In the genomic region with DNA sequence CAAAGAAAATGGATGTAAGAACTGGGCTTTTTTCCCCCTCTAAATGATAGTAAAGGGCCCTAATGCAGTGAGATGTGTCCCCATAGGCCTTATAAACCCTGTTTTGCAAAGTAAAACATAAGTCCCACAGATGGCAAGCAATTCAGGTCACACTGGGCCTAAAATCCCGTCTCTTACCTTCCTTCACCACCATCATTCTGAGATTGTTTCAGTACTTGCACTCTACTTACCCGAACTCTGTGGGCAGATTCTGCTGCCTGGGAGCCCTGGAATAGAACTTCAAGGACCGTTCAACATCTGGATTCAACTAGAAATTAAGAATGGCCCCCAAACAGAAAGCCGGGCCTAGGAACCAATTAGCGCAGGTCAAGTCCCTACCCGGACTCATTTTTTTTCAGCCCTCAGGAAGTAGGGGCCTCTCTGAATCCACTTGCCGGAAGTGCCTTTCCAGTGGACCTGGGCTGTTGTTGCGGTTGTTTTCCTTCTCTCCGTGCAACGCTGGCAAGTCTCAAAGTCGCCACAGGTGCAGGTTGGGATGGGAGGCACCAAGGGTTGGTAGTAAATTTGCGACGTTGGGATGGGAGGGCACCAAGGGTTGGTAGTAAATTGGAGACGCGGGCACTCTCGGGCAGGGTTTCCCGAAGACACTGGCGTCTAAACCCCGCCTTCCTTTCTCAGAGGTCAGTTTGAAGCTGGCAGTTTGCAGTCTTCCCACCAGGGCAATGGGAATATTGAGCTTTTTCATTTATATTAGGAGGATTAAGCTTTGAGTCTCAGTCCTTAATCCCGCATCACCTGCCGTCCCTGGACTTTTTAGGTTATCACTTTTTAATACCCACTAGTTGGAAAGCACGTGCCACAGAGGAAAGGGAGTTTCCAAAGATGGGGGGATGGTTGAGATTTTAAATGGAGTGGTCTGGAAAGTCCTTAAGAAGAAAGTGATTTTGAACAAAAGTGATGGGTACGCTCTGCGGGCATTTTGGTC, we compare ENCODE assay signal across 8 cellular contexts. TPM values are rescaled to one million over a fixed set of nuclear protein-coding genes. Genes with fewer than 3 reads are reported as not detected.
DNase-seq lines count a peak whose midpoint lies in the region; ATAC-seq, FAIRE-seq and TF ChIP-seq lines count a peak whose summit lies in the region.

A gene with protein sequence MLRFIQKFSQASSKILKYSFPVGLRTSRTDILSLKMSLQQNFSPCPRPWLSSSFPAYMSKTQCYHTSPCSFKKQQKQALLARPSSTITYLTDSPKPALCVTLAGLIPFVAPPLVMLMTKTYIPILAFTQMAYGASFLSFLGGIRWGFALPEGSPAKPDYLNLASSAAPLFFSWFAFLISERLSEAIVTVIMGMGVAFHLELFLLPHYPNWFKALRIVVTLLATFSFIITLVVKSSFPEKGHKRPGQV (plus strand): TSS at position 429 of the 985 bp plus-strand sequence. CDS start 2,888 bp downstream, outside the sequence.

- H3K27ac ChIP-seq in HepG2 (ENCODE audit: extremely low read length, insufficient read depth, low read length), result peak within 1 kb of the TSS; percentile 99

- no TSS peak for BruUV-seq in HepG2 (replicated peaks; lab: Mats Ljungman, UMichigan)

- CTCF ChIA-PET in HepG2 (lab: Yijun Ruan, JAX; ENCODE audit: low intra/inter-chr PET ratio, low total read pairs), result no interaction called here

- WGBS in HepG2 (ENCODE audit: low lambda C conversion rate), result under 1% methylated on average over 17 of the region's 24 CpGs

- peak within 1 kb of the TSS; percentile 89 for H2AFZ ChIP-seq in HepG2 (ENCODE audit: low read length)

- no peak for FAIRE-seq in HepG2 (lab: Jason Lieb, UNC)

- intact Hi-C loops in HepG2 (cut with micrococcal nuclease; ENCODE audit: unreplicated experiment), result loop anchor here (2.0 to 5.0 kb wide), 4 partner anchors 64 to 491 kb away; a partner anchor contains a TSS

- peaks cover 62% of the 10 kb centered on the region for H3K79me2 ChIP-seq in HepG2 (ENCODE audit: insufficient read depth, low read length)

- H3K4me3 ChIP-seq in HepG2 (replicated peaks in 1 of 3; ENCODE audit: insufficient read depth in 1 of 3, low read depth in 2 of 3, low read length in 3 of 3), result peak within 1 kb of the TSS; percentile 83 to 98 (median 93)

- H4K20me1 ChIP-seq in HepG2 (ENCODE audit: insufficient read depth, low read length), result peaks cover 18% of the 10 kb centered on the region

- TF ChIP-seq RAD21 in HepG2 (CRISPR knock-in tag; IDR thresholded peaks at IDR 0.05), result no peak; the same call in 1 of the 2 replicates

- ATAC-seq in HG03342 (IDR thresholded peaks at IDR 0.05; ENCODE audit: unreplicated experiment), result peak; percentile 26
- peak; percentile 61 for ATAC-seq in HepG2
- ATAC-seq in HG03457 (IDR thresholded peaks at IDR 0.05; ENCODE audit: unreplicated experiment), result no peak

- in situ Hi-C loops in HepG2 (cut with HindIII; ENCODE audit: extremely low pct_ligation_motif_present, low pct_unique_long_range_greater_than_20kb), result loop anchor here (5.0 kb wide), 1 partner anchor 114 kb away; a partner anchor contains a TSS

- TF ChIP-seq EP300 in HepG2 (IDR thresholded peaks at IDR 0.05; ENCODE audit: low read depth in 2 of 2, low read length in 2 of 2) (0 out of 4 replicates have a peak, but pooled peaks of 1 of the 2 experiments have one; percentile 24), HepG2 (CRISPR knock-in tag; IDR thresholded peaks at IDR 0.05; ENCODE audit: borderline replicate concordance) (no peak)

- peak; percentile 65 to 81 for TF ChIP-seq POLR2A in HepG2 (IDR thresholded peaks at IDR 0.05; ENCODE audit: insufficient read depth in 1 of 2, low read depth in 2 of 2, low read length in 2 of 2)

- H3K4me2 ChIP-seq in HepG2 (ENCODE audit: low read depth, low read length), result peak within 1 kb of the TSS; percentile 99

- H3K4me1 ChIP-seq in HepG2 (ENCODE audit: insufficient read depth, low read length), result peaks cover 34% of the 10 kb centered on the region

- peaks cover 0 to 5% of the 10 kb centered on the region in 2 experiments; a peak in 2 of 5 replicates for H3K27me3 ChIP-seq in HepG2 (ENCODE audit: control insufficient read depth in 1 of 2, insufficient read depth in 2 of 2, low read length in 2 of 2)

- no peaks in the 10 kb centered on the region for H3K9me3 ChIP-seq in HepG2 (ENCODE audit: low read length)

- POLR2A ChIA-PET in HepG2 (lab: Yijun Ruan, JAX), result interaction anchor here (0.6 to 2.7 kb wide), 23 partner anchors 10 to 199 kb away, joined by 3 to 29 read pairs (median 4); a partner anchor contains a TSS

- H3K36me3 ChIP-seq in HepG2 (replicated peaks in 1 of 2; ENCODE audit: control insufficient read depth in 1 of 2, insufficient read depth in 2 of 2, low read length in 2 of 2), result peaks cover 0 to 13% of the 10 kb centered on the region in 2 experiments; a peak in 3 of 5 replicates

- H3K9ac ChIP-seq in HepG2 (ENCODE audit: insufficient read depth, low read depth, low read length), result peak within 1 kb of the TSS; percentile 100

- TF ChIP-seq CTCF in HepG2 (CRISPR knock-in tag; IDR thresholded peaks at IDR 0.05), result 0 out of 2 replicates have a peak, but pooled peaks have one; percentile 5

- DNase-seq in COLO829 (ENCODE audit: low spot score) (peak; percentile 90), NCI-H748 treated with DMSO at 0.1 percent for 48 hours (lab: John Stamatoyannopoulos, UW) (peak; percentile 70), dermis blood vessel endothelial cell (peak; percentile 92), HepG2 (ENCODE audit: low spot score) (peak; percentile 90)
- DNase-seq in activated CD4-positive, alpha-beta T cell treated with anti-CD3 and anti-CD28 coated beads, Interleukin-2, amount 50 U/mL, for 1 hour, result peak; percentile 67
- peak; percentile 63 for DNase-seq in stimulated activated CD4-positive, alpha-beta T cell treated with anti-CD3 and anti-CD28 coated beads, Interleukin-2, amount 100 ng/mL, for 4 hours (ENCODE audit: low read depth)

TF ChIP-seq in HepG2, 621 proteins besides CTCF, POLR2A, EP300 and RAD21 (continues in another document):
- TF ChIP-seq, protein P1, sequence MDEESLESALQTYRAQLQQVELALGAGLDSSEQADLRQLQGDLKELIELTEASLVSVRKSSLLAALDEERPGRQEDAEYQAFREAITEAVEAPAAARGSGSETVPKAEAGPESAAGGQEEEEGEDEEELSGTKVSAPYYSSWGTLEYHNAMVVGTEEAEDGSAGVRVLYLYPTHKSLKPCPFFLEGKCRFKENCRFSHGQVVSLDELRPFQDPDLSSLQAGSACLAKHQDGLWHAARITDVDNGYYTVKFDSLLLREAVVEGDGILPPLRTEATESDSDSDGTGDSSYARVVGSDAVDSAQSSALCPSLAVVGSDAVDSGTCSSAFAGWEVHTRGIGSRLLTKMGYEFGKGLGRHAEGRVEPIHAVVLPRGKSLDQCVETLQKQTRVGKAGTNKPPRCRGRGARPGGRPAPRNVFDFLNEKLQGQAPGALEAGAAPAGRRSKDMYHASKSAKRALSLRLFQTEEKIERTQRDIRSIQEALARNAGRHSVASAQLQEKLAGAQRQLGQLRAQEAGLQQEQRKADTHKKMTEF (CRISPR knock-in tag; IDR thresholded peaks at IDR 0.05), result peak; percentile 33; the same call in 1 of the 2 replicates
- TF ChIP-seq, protein P2, sequence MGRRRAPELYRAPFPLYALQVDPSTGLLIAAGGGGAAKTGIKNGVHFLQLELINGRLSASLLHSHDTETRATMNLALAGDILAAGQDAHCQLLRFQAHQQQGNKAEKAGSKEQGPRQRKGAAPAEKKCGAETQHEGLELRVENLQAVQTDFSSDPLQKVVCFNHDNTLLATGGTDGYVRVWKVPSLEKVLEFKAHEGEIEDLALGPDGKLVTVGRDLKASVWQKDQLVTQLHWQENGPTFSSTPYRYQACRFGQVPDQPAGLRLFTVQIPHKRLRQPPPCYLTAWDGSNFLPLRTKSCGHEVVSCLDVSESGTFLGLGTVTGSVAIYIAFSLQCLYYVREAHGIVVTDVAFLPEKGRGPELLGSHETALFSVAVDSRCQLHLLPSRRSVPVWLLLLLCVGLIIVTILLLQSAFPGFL (CRISPR knock-in tag; IDR thresholded peaks at IDR 0.05), result no peak
- 0 out of 2 replicates have a peak, but pooled peaks have one; percentile 50 for TF ChIP-seq MXD4 (CRISPR knock-in tag; IDR thresholded peaks at IDR 0.05)

RNA-seq across cellular contexts. Expression of the gene that starts here (rescaled TPM):
- 11.9 and 20.5 TPM in 2 replicates for total RNA-seq in dermis blood vessel endothelial cell
- 21.9 and 25.4 TPM in 2 replicates for total RNA-seq in HepG2 (2016; rRNA removed; fragmentation: Illumina TruSeq; extraction: Trizol)
- 11.4 TPM in 2 replicates for total RNA-seq in HepG2 (2016; cell fraction: cytosol; rRNA removed; fragmentation: Illumina TruSeq; extraction: Trizol; ENCODE audit: low read depth)
- 22.3 and 23.4 TPM in 2 replicates for total RNA-seq in HepG2 (2016; cell fraction: insoluble cytoplasmic fraction; rRNA removed; fragmentation: Illumina TruSeq; extraction: Trizol)
- total RNA-seq in HepG2 (2016; cell fraction: membrane; rRNA removed; fragmentation: Illumina TruSeq; extraction: Trizol), result 25.3 and 27.2 TPM in 2 replicates
- 15.9 TPM in 2 replicates for total RNA-seq in HepG2 (2016; cell fraction: nucleus; rRNA removed; fragmentation: Illumina TruSeq; extraction: Trizol)
- 112 and 135 TPM in 2 replicates for polyA plus RNA-seq in HepG2 (2011; rRNA removed)
- polyA plus RNA-seq in HepG2 (2011; cell fraction: cytosol; rRNA removed), result 79.4 and 112 TPM in 2 replicates
- 24.0 and 32.3 TPM in 2 replicates for polyA plus RNA-seq in HepG2 (2011; cell fraction: nucleus; rRNA removed)
- polyA plus RNA-seq in HepG2 (2012), result 42.1 and 42.2 TPM in 2 replicates
- polyA plus RNA-seq in HepG2 (2016; cell fraction: cytosol; fragmentation: Illumina TruSeq; extraction: Trizol; ENCODE audit: low read depth), result 14.7 and 16.7 TPM in 2 replicates
- 38.2 and 42.6 TPM in 2 replicates for polyA plus RNA-seq in HepG2 (2016; cell fraction: insoluble cytoplasmic fraction; fragmentation: Illumina TruSeq; extraction: Trizol; ENCODE audit: low read depth)
- 28.0 and 33.0 TPM in 2 replicates for polyA plus RNA-seq in HepG2 (2016; cell fraction: membrane; fragmentation: Illumina TruSeq; extraction: Trizol; ENCODE audit: low read depth)
- polyA plus RNA-seq in HepG2 (2016; cell fraction: nucleus; fragmentation: Illumina TruSeq; extraction: Trizol; ENCODE audit: insufficient read depth, low read depth), result 36.0 and 42.8 TPM in 2 replicates
- polyA minus RNA-seq in HepG2 (2011; rRNA and poly(A)+ RNA removed; ENCODE audit: low replicate concordance), result 78.0 and 80.4 TPM in 2 replicates
- 35.4 and 38.1 TPM in 2 replicates for polyA minus RNA-seq in HepG2 (2011; cell fraction: cytosol; rRNA and poly(A)+ RNA removed)
- polyA minus RNA-seq in HepG2 (2011; cell fraction: nucleus; rRNA and poly(A)+ RNA removed), result 26.5 and 35.8 TPM in 2 replicates
